Comparison of ENCODE assay signal across 11 cellular contexts in the genomic region with DNA sequence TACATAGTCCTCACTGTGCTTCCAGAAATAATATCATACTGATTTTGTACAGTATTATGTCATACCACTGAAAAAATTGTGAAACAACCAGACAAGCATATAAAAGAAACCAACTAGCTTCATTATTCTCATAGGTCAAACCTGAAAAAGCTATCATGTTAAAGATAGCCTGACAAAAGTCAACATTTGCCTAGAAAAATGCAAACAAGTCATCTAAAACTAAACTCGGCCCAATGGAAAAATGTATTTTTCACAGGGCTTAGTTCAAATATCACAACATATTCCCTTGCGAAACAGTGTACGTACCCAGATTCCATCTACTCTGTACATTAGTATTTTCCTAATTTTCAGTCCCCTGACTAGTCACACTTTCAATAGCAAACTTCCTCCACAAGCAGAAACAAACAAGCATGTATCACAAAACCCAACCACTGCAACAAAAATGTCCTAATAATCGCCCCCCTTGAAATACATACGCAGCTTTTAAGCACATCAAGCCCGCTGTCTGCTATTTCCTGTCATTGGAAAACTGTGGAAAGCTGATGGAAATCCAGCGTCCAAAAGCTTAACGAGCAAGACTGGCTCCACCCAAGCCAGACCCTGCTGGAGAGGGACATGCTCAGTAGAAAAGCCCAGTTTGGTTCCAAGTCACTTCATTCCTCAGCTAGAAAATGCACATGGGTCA.
A peak's percentile ranks its signal among the peaks of the same experiment; 100 is the strongest.
DNase-seq lines count a peak whose midpoint lies in the region; TF ChIP-seq lines count a peak whose summit lies in the region.
"Had no signal": no experiment of that assay in that cellular context is flagged by ENCODE, and none has a peak within 500 bp of the region (broad histone marks: within the 10 kb centered on the region; RNA-seq: fewer than 3 reads in every experiment).

No MANE protein-coding gene starts in this region.

- no peak overlapping the region for H3K9ac ChIP-seq in trophoblast cell (ENCODE audit: low read length)
- H3K9ac ChIP-seq: BLaER1 had no signal

- H3K4me3 ChIP-seq in adrenal gland (peak overlapping the region in 1 of 4 donors; percentile 30), ovary (peak overlapping the region; percentile 12), trophoblast cell (ENCODE audit: low read depth, low read length) (no peak overlapping the region)
- H3K4me3 ChIP-seq: BLaER1 had no signal

- 66 to 73% (median 69%) methylated on average over 8 of the region's 8 CpGs for WGBS in adrenal gland, 4 donors
- WGBS in ovary, 3 donors: 5 to 16% (median 6%) methylated on average over 8 of the region's 8 CpGs
- whole genome bisulfite sequencing in trophoblast cell (ENCODE audit: extremely low coverage, insufficient coverage, insufficient read length): no CpG with 5 or more reads among the region's 8 CpGs

- no peak overlapping the region for H3K4me2 ChIP-seq in trophoblast cell (ENCODE audit: low read length)
- H3K4me2 ChIP-seq: BLaER1 had no signal

- no peaks in the 10 kb centered on the region for H3K27me3 ChIP-seq in adrenal gland
- H3K27me3 ChIP-seq in ovary: no peaks in the 10 kb centered on the region
- H3K27me3 ChIP-seq in trophoblast cell (ENCODE audit: insufficient read depth, low read length): no peaks in the 10 kb centered on the region
- H3K27me3 ChIP-seq: BLaER1 had no signal

- no peak overlapping the region for H3K18ac ChIP-seq in trophoblast cell (ENCODE audit: low read length)

- H2AFZ ChIP-seq in trophoblast cell (ENCODE audit: insufficient read depth, low read length, poor library complexity): no peak overlapping the region

- no peak for TF ChIP-seq CTCF in adrenal gland (IDR thresholded peaks at IDR 0.05)
- no peak for TF ChIP-seq CTCF in ovary (IDR thresholded peaks at IDR 0.05)

- TF ChIP-seq POLR2A in adrenal gland (IDR thresholded peaks at IDR 0.05) (no peak), ovary (IDR thresholded peaks at IDR 0.05) (no peak)

- H3K4ac ChIP-seq in trophoblast cell (ENCODE audit: low read depth, low read length): no peak overlapping the region

- no peaks in the 10 kb centered on the region for H3K79me2 ChIP-seq in trophoblast cell (ENCODE audit: control insufficient read depth, insufficient read depth, low read length, poor library complexity)

- H3K23ac ChIP-seq in trophoblast cell (ENCODE audit: low read length): no peak overlapping the region

- DNase-seq in AG08396 (ENCODE audit: low spot score): peak; percentile 48
- peak in 4 of 7 donors; percentile 13 to 36 (median 26) for DNase-seq in adrenal gland
- peak; percentile 26 for DNase-seq in globus pallidus (ENCODE audit: low spot score)
- peak in 4 of 5 donors; percentile 37 to 51 (median 44) for DNase-seq in ovary
- no peak for DNase-seq in activated CD4-positive, alpha-beta T cell treated with anti-CD3 and anti-CD28 coated beads for 1 hour
- no peak for DNase-seq in T1000 (lab: John Stamatoyannopoulos, UW)
- no peak for DNase-seq in hippocampal formation (lab: John Stamatoyannopoulos, UW)
- DNase-seq in trophoblast cell: no peak
- DNase-seq: activated CD4-positive, alpha-beta T cell treated with anti-CD3 and anti-CD28 coated beads for 48 hours; NCI-H1694 had no signal

- H2BK12ac ChIP-seq in trophoblast cell (ENCODE audit: low read length): no peak overlapping the region

- H3K4me1 ChIP-seq in adrenal gland (replicated peaks in 1 of 2): peaks cover 0 to 38% of the 10 kb centered on the region in 2 donors
- H3K4me1 ChIP-seq in ovary (ENCODE audit: insufficient read depth): peaks cover 8% of the 10 kb centered on the region
- peaks cover 2 to 8% of the 10 kb centered on the region in 2 experiments for H3K4me1 ChIP-seq in trophoblast cell (ENCODE audit: control insufficient read depth in 1 of 2, insufficient read depth in 2 of 2, low read length in 2 of 2)
- H3K4me1 ChIP-seq: BLaER1 had no signal

- TF ChIP-seq EP300 in ovary (IDR thresholded peaks at IDR 0.05): no peak

- no peak overlapping the region for H4K8ac ChIP-seq in trophoblast cell (ENCODE audit: low read depth, low read length)

- H2BK120ac ChIP-seq in trophoblast cell (ENCODE audit: insufficient read depth, low read length, poor library complexity): no peak overlapping the region

- H4K91ac ChIP-seq in trophoblast cell (ENCODE audit: low read depth, low read length): no peak overlapping the region

- H3K27ac ChIP-seq in adrenal gland (peak overlapping the region in 3 of 5 donors; percentile 16 to 64 (median 60)), ovary (peak overlapping the region in 1 of 2 donors; percentile 57), trophoblast cell (ENCODE audit: low read depth, low read length) (no peak overlapping the region)
- H3K27ac ChIP-seq: BLaER1 had no signal

- H3K36me3 ChIP-seq in adrenal gland (replicated peaks in 1 of 2): no peaks in the 10 kb centered on the region
- no peaks in the 10 kb centered on the region for H3K36me3 ChIP-seq in ovary
- no peaks in the 10 kb centered on the region for H3K36me3 ChIP-seq in trophoblast cell (ENCODE audit: control insufficient read depth in 1 of 2, insufficient read depth in 2 of 2, low read length in 2 of 2)
- H3K36me3 ChIP-seq: BLaER1 had no signal

- H4K12ac ChIP-seq in trophoblast cell (ENCODE audit: low read depth, low read length): no peak overlapping the region

- no peak overlapping the region for H2AK5ac ChIP-seq in trophoblast cell (ENCODE audit: low read length)

- intact Hi-C loops in adrenal gland (cut with DNase I): no loop called here
- intact Hi-C loops in ovary (cut with DNase I): no loop called here

- H3K9me3 ChIP-seq in adrenal gland (replicated peaks in 1 of 3): no peaks in the 10 kb centered on the region
- H3K9me3 ChIP-seq in ovary: no peaks in the 10 kb centered on the region
- no peaks in the 10 kb centered on the region for H3K9me3 ChIP-seq in trophoblast cell (ENCODE audit: insufficient read depth, low read depth, low read length)
- H3K9me3 ChIP-seq: BLaER1 had no signal

- no peak overlapping the region for H2BK5ac ChIP-seq in trophoblast cell (ENCODE audit: low read depth, low read length, poor library complexity)

- no peak overlapping the region for H3K14ac ChIP-seq in trophoblast cell (ENCODE audit: low read length)

- H3K79me1 ChIP-seq in trophoblast cell (ENCODE audit: low read length): no peaks in the 10 kb centered on the region

Comparison
In these comparisons a context has a peak if more than half of its experiments do, and no peak if none do; other contexts are left out.
1. DNase-seq: peak in AG08396 (single experiment), adrenal gland (4 of 7), globus pallidus (single experiment) and ovary (4 of 5); none in activated CD4-positive, alpha-beta T cell treated with anti-CD3 and anti-CD28 coated beads for 1 hour (single experiment), T1000 (single experiment), hippocampal formation (0 of 2) and trophoblast cell (0 of 2).